8 cellular contexts compared by ENCODE assay signal in genomic region chr1:230109871-230110667, GRCh38. TPM values are rescaled to one million over a fixed set of nuclear protein-coding genes. Genes with fewer than 3 reads are reported as not detected.
DNase-seq lines count a peak whose midpoint lies in the region; ATAC-seq and TF ChIP-seq lines count a peak whose summit lies in the region.

No MANE protein-coding gene starts in this region.

- no peak overlapping the region for H2AK5ac ChIP-seq in mesendoderm (ENCODE audit: low read length)

- no peaks in the 10 kb centered on the region for H3K9me3 Mint-ChIP-seq in MCF 10A (ENCODE audit: unreplicated experiment)

- WGBS in mammary epithelial cell (ENCODE audit: low coverage, missing lambda C conversion rate): 90% methylated on average over 10 of the region's 11 CpGs
- 27 to 35% methylated on average over 2 to 7 of the region's 11 CpGs for WGBS in gastroesophageal sphincter (ENCODE audit: low coverage in 1 of 2), 2 donors
- WGBS in mesendoderm (ENCODE audit: extremely low coverage, insufficient coverage, low lambda C conversion rate): no CpG with 5 or more reads among the region's 11 CpGs

- no peak overlapping the region for H2AFZ ChIP-seq in mammary epithelial cell (ENCODE audit: low read depth, low read length)

- BruUV-seq in MCF 10A (replicated peaks; lab: Mats Ljungman, UMichigan) (no TSS peak), mammary epithelial cell (replicated peaks; lab: Mats Ljungman, UMichigan) (no TSS peak)

- POLR2A ChIA-PET in MCF 10A (lab: Yijun Ruan, JAX): interaction anchor here (0.7 to 1.6 kb wide), 3 partner anchors 12 to 601 kb away, joined by 3 to 5 read pairs (median 3); no protein-coding TSS in a partner anchor

- no peak for TF ChIP-seq POLR2A in gastroesophageal sphincter (IDR thresholded peaks at IDR 0.05)

- H3K4ac ChIP-seq in mesendoderm (ENCODE audit: low read depth, low read length): no peak overlapping the region

- no peak overlapping the region for H2BK5ac ChIP-seq in mesendoderm (ENCODE audit: low read length)

- no peak overlapping the region for H3K27ac ChIP-seq in mammary epithelial cell (ENCODE audit: insufficient read depth, low read depth, low read length)
- H3K27ac ChIP-seq in gastroesophageal sphincter: peak overlapping the region in 3 of 4 donors; percentile 23 to 49 (median 44)
- no peak overlapping the region for H3K27ac ChIP-seq in mesendoderm (ENCODE audit: low read depth, low read length)

- H3K4me3 Mint-ChIP-seq in MCF 10A (ENCODE audit: unreplicated experiment): no peak overlapping the region

- no peak overlapping the region for H3K23ac ChIP-seq in mesendoderm (ENCODE audit: low read length)

- no peak overlapping the region for H2BK15ac ChIP-seq in mesendoderm (replicated peaks; ENCODE audit: low read depth)

- TF ChIP-seq CTCF in MCF 10A (IDR thresholded peaks at IDR 0.05; ENCODE audit: unreplicated experiment): no peak
- TF ChIP-seq CTCF in mammary epithelial cell (conservative IDR thresholded peaks at IDR 0.05 in 1 of 2, IDR thresholded peaks at IDR 0.05 in 1 of 2; ENCODE audit: extremely low read depth in 1 of 2, insufficient read depth in 1 of 2, low read depth in 1 of 2, low read length in 2 of 2): no peak
- peak in 1 of 4 experiments; percentile 23 for TF ChIP-seq CTCF in gastroesophageal sphincter (IDR thresholded peaks at IDR 0.05)

- H3K27me3 ChIP-seq in mammary epithelial cell (ENCODE audit: insufficient read depth, low read length): no peaks in the 10 kb centered on the region
- H3K27me3 ChIP-seq in gastroesophageal sphincter: no peaks in the 10 kb centered on the region
- no peaks in the 10 kb centered on the region for H3K27me3 ChIP-seq in mesendoderm (ENCODE audit: insufficient read depth, low read length, poor library complexity)

- CTCF ChIA-PET in MCF 10A (lab: Yijun Ruan, JAX) (interaction anchor here (0.5 to 1.4 kb wide), 14 partner anchors 10 to 1700 kb away, joined by 3 to 9 read pairs (median 4); no protein-coding TSS in a partner anchor), mammary epithelial cell (lab: Charles Lee; ENCODE audit: low non-redundant PET) (interaction anchor here (0.6 kb wide), 1 partner anchor 13 kb away, joined by 3 read pairs; no protein-coding TSS in a partner anchor)

- no peak overlapping the region for H3K4me2 ChIP-seq in mammary epithelial cell (ENCODE audit: insufficient read depth, low read depth, low read length)
- H3K4me2 ChIP-seq in mesendoderm (ENCODE audit: low read length): no peak overlapping the region

- dilution Hi-C loops in mammary epithelial cell (cut with HindIII; ENCODE audit: low sequenced_read_pairs): no loop called here

- H3K36me3 Mint-ChIP-seq in MCF 10A (ENCODE audit: insufficient read depth, unreplicated experiment): peaks cover 19% of the 10 kb centered on the region

- intact Hi-C loops in MCF 10A (cut with micrococcal nuclease): loop anchor here (5.0 kb wide), 2 partner anchors 57 to 202 kb away; no protein-coding TSS in a partner anchor
- intact Hi-C loops in mammary epithelial cell (cut with micrococcal nuclease): loop anchor here (10.0 kb wide), 1 partner anchor 155 kb away; no protein-coding TSS in a partner anchor

- H3K27ac Mint-ChIP-seq in MCF 10A (ENCODE audit: low read depth, unreplicated experiment): peak overlapping the region; percentile 1

- H3K79me1 ChIP-seq in mesendoderm (ENCODE audit: low read length): peaks cover 23% of the 10 kb centered on the region

- no peak overlapping the region for H3K4me3 ChIP-seq in mammary epithelial cell (replicated peaks in 1 of 3; ENCODE audit: insufficient read depth in 1 of 3, low read depth in 2 of 3, low read length in 3 of 3)
- no peak overlapping the region for H3K4me3 ChIP-seq in gastroesophageal sphincter
- no peak overlapping the region for H3K4me3 ChIP-seq in mesendoderm (ENCODE audit: low read length)

- H3K27me3 Mint-ChIP-seq in MCF 10A (ENCODE audit: insufficient read depth, unreplicated experiment): no peaks in the 10 kb centered on the region

- H3K18ac ChIP-seq in mesendoderm (ENCODE audit: low read length): no peak overlapping the region

- in situ Hi-C loops in mammary epithelial cell (cut with MboI; ENCODE audit: low sequenced_read_pairs in 2 of 2): no loop called here

- H3K9ac ChIP-seq in mammary epithelial cell (ENCODE audit: insufficient read depth, low read length) (no peak overlapping the region), mesendoderm (ENCODE audit: low read length) (no peak overlapping the region)

- no peak overlapping the region for H2BK120ac ChIP-seq in mesendoderm (ENCODE audit: low read depth, low read length)

- TF ChIP-seq EP300 in gastroesophageal sphincter (IDR thresholded peaks at IDR 0.05): no peak

- no peak overlapping the region for H3K56ac ChIP-seq in mesendoderm (ENCODE audit: low read length)

- peaks cover 75% of the 10 kb centered on the region for H3K4me1 Mint-ChIP-seq in MCF 10A (ENCODE audit: insufficient read depth, unreplicated experiment)

- no peaks in the 10 kb centered on the region for H4K20me1 ChIP-seq in mammary epithelial cell (ENCODE audit: insufficient read depth, low read length)

- H3K9me3 ChIP-seq in mammary epithelial cell (replicated peaks; ENCODE audit: insufficient read depth, low read length) (no peaks in the 10 kb centered on the region), gastroesophageal sphincter (no peaks in the 10 kb centered on the region)

- peaks cover 2% of the 10 kb centered on the region for H3K36me3 ChIP-seq in mammary epithelial cell (ENCODE audit: insufficient read depth, low read length)
- peaks cover 0 to 16% of the 10 kb centered on the region in 2 donors for H3K36me3 ChIP-seq in gastroesophageal sphincter
- no peaks in the 10 kb centered on the region for H3K36me3 ChIP-seq in mesendoderm (ENCODE audit: control insufficient read depth, insufficient read depth, low read length)

- H3K79me2 ChIP-seq in mammary epithelial cell (ENCODE audit: insufficient read depth, low read length): peaks cover 97% of the 10 kb centered on the region
- H3K79me2 ChIP-seq in mesendoderm (ENCODE audit: control insufficient read depth, insufficient read depth, low read length): peaks cover 8% of the 10 kb centered on the region

- H4K8ac ChIP-seq in mesendoderm (ENCODE audit: low read depth, low read length): no peak overlapping the region

- ATAC-seq in HG03066 (IDR thresholded peaks at IDR 0.05; ENCODE audit: low read depth, unreplicated experiment): peak; percentile 83
- no peak for ATAC-seq in gastroesophageal sphincter
- peak; percentile 95 for ATAC-seq in stimulated activated naive CD8-positive, alpha-beta T cell treated with anti-CD3 and anti-CD28 coated beads, Interleukin-15, Interleukin-2, amounts not matched to agents 100 U/mL and 50 U/mL, for 24 hours

- H3K4me1 ChIP-seq in mammary epithelial cell (ENCODE audit: insufficient read depth, low read length): peaks cover 18% of the 10 kb centered on the region
- peaks cover 10 to 99% (median 46%) of the 10 kb centered on the region in 3 donors for H3K4me1 ChIP-seq in gastroesophageal sphincter
- H3K4me1 ChIP-seq in mesendoderm (ENCODE audit: control insufficient read depth, low read depth, low read length): no peaks in the 10 kb centered on the region

- H4K5ac ChIP-seq in mesendoderm (ENCODE audit: low read length): no peak overlapping the region

- DNase-seq in MCF 10A (ENCODE audit: unreplicated experiment) (no peak), mammary epithelial cell (no peak), mesendoderm (no peak)
- DNase-seq in activated CD4-positive, alpha-beta T cell treated with anti-CD3 and anti-CD28 coated beads for 1 hour: peak; percentile 31
- peak; percentile 81 for DNase-seq in stimulated activated naive CD8-positive, alpha-beta T cell treated with anti-CD3 and anti-CD28 coated beads, Interleukin-15, Interleukin-2, amounts not matched to agents 100 U/mL and 50 U/mL, for 24 hours
- no peak for DNase-seq in effector CD8-positive, alpha-beta T cell (lab: John Stamatoyannopoulos, UW)

RNA-seq across cellular contexts. Expression of gene GALNT2, which starts 43.0 kb away (rescaled TPM):
- 104 and 114 TPM in 2 replicates for total RNA-seq in MCF 10A (2022)
- total RNA-seq in mammary epithelial cell: 100 to 1,000 TPM; 117 to 125 TPM
- 93.3 TPM for polyA plus RNA-seq in mammary epithelial cell
- polyA minus RNA-seq in mammary epithelial cell: 83.5 TPM
- 100 to 1,000 TPM in 3 of 4 donors, 10 to 100 TPM in 1; 95.3 to 160 (median 134) TPM for total RNA-seq in gastroesophageal sphincter
- 36.8 TPM for polyA plus RNA-seq in mesendoderm (2013, experiment 1 of 2)
- polyA plus RNA-seq in mesendoderm (2013, experiment 2 of 2): 37.2 TPM

Comparison
In these comparisons a context has a peak if more than half of its experiments do, and no peak if none do; other contexts are left out.
1. DNase-seq: peak in activated CD4-positive, alpha-beta T cell treated with anti-CD3 and anti-CD28 coated beads for 1 hour (single experiment) and stimulated activated naive CD8-positive, alpha-beta T cell treated with anti-CD3 and anti-CD28 coated beads, Interleukin-15, Interleukin-2, amounts not matched to agents 100 U/mL and 50 U/mL, for 24 hours (single experiment); none in MCF 10A (single experiment), mammary epithelial cell (single experiment), mesendoderm (single experiment) and effector CD8-positive, alpha-beta T cell (single experiment).
2. H3K27ac ChIP-seq: peak in gastroesophageal sphincter (3 of 4); none in mammary epithelial cell (single experiment) and mesendoderm (single experiment).